Comparison of ENCODE assay signal across 1 cellular context in the genomic region with DNA sequence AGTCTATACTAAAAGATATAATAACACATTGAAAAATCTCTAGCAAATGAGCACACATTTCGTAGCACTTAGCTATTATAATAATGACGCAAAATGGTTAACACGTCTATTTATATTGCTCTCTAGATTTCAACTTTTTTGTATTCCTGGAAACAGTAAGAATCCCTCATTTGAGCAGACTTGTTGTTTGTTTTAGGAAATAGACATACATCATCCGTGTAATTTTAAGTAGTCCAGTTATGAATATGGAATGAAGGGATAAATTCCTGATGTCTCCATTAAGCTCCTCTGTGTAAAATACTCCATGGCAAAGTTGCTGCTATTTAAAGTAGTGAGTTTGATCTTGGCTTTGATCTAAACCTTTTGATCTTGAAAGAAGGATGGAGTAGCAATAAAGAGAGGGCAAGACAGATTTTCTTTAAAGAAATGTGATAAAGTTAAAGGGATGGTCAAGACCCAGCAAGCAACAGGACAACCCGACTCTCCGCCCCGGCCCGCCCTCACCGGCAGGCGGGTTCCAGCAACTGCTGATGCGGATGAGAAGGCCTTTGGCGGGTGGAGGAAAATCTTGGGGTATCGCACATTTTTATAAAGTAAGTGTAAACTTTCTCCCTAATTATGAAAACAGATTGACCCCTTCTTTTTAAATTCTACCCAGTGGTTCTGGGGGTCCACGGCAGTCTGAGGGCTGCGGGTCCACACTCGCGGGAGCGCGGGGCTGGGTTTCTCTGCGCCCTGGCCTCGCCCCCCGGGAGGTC.
A peak's percentile ranks its signal among the peaks of the same experiment; 100 is the strongest.
TF ChIP-seq lines count a peak whose summit lies in the region.

No MANE protein-coding gene starts in this region.

TF ChIP-seq in GM23338, 12 proteins besides CTCF, POLR2A, EP300 and RAD21 (continued from another document):
- TF ChIP-seq, protein P1, sequence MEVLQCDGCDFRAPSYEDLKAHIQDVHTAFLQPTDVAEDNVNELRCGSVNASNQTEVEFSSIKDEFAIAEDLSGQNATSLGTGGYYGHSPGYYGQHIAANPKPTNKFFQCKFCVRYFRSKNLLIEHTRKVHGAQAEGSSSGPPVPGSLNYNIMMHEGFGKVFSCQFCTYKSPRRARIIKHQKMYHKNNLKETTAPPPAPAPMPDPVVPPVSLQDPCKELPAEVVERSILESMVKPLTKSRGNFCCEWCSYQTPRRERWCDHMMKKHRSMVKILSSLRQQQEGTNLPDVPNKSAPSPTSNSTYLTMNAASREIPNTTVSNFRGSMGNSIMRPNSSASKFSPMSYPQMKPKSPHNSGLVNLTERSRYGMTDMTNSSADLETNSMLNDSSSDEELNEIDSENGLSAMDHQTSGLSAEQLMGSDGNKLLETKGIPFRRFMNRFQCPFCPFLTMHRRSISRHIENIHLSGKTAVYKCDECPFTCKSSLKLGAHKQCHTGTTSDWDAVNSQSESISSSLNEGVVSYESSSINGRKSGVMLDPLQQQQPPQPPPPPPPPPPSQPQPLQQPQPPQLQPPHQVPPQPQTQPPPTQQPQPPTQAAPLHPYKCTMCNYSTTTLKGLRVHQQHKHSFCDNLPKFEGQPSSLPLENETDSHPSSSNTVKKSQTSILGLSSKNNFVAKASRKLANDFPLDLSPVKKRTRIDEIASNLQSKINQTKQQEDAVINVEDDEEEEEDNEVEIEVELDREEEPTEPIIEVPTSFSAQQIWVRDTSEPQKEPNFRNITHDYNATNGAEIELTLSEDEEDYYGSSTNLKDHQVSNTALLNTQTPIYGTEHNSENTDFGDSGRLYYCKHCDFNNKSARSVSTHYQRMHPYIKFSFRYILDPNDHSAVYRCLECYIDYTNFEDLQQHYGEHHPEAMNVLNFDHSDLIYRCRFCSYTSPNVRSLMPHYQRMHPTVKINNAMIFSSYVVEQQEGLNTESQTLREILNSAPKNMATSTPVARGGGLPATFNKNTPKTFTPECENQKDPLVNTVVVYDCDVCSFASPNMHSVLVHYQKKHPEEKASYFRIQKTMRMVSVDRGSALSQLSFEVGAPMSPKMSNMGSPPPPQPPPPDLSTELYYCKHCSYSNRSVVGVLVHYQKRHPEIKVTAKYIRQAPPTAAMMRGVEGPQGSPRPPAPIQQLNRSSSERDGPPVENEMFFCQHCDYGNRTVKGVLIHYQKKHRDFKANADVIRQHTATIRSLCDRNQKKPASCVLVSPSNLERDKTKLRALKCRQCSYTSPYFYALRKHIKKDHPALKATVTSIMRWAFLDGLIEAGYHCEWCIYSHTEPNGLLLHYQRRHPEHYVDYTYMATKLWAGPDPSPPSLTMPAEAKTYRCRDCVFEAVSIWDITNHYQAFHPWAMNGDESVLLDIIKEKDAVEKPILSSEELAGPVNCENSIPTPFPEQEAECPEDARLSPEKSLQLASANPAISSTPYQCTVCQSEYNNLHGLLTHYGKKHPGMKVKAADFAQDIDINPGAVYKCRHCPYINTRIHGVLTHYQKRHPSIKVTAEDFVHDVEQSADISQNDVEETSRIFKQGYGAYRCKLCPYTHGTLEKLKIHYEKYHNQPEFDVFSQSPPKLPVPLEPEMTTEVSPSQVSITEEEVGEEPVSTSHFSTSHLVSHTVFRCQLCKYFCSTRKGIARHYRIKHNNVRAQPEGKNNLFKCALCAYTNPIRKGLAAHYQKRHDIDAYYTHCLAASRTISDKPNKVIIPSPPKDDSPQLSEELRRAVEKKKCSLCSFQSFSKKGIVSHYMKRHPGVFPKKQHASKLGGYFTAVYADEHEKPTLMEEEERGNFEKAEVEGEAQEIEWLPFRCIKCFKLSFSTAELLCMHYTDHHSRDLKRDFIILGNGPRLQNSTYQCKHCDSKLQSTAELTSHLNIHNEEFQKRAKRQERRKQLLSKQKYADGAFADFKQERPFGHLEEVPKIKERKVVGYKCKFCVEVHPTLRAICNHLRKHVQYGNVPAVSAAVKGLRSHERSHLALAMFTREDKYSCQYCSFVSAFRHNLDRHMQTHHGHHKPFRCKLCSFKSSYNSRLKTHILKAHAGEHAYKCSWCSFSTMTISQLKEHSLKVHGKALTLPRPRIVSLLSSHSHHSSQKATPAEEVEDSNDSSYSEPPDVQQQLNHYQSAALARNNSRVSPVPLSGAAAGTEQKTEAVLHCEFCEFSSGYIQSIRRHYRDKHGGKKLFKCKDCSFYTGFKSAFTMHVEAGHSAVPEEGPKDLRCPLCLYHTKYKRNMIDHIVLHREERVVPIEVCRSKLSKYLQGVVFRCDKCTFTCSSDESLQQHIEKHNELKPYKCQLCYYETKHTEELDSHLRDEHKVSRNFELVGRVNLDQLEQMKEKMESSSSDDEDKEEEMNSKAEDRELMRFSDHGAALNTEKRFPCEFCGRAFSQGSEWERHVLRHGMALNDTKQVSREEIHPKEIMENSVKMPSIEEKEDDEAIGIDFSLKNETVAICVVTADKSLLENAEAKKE (CRISPR knock-in tag; IDR thresholded peaks at IDR 0.05): no peak
- TF ChIP-seq, protein P2, sequence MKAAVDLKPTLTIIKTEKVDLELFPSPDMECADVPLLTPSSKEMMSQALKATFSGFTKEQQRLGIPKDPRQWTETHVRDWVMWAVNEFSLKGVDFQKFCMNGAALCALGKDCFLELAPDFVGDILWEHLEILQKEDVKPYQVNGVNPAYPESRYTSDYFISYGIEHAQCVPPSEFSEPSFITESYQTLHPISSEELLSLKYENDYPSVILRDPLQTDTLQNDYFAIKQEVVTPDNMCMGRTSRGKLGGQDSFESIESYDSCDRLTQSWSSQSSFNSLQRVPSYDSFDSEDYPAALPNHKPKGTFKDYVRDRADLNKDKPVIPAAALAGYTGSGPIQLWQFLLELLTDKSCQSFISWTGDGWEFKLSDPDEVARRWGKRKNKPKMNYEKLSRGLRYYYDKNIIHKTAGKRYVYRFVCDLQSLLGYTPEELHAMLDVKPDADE (IDR thresholded peaks at IDR 0.05): no peak
- TF ChIP-seq, protein P3, sequence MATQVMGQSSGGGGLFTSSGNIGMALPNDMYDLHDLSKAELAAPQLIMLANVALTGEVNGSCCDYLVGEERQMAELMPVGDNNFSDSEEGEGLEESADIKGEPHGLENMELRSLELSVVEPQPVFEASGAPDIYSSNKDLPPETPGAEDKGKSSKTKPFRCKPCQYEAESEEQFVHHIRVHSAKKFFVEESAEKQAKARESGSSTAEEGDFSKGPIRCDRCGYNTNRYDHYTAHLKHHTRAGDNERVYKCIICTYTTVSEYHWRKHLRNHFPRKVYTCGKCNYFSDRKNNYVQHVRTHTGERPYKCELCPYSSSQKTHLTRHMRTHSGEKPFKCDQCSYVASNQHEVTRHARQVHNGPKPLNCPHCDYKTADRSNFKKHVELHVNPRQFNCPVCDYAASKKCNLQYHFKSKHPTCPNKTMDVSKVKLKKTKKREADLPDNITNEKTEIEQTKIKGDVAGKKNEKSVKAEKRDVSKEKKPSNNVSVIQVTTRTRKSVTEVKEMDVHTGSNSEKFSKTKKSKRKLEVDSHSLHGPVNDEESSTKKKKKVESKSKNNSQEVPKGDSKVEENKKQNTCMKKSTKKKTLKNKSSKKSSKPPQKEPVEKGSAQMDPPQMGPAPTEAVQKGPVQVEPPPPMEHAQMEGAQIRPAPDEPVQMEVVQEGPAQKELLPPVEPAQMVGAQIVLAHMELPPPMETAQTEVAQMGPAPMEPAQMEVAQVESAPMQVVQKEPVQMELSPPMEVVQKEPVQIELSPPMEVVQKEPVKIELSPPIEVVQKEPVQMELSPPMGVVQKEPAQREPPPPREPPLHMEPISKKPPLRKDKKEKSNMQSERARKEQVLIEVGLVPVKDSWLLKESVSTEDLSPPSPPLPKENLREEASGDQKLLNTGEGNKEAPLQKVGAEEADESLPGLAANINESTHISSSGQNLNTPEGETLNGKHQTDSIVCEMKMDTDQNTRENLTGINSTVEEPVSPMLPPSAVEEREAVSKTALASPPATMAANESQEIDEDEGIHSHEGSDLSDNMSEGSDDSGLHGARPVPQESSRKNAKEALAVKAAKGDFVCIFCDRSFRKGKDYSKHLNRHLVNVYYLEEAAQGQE (IDR thresholded peaks at IDR 0.05; ENCODE audit: unreplicated experiment): no peak
- TF ChIP-seq ZNF331 (CRISPR knock-in tag; IDR thresholded peaks at IDR 0.05; ENCODE audit: low read depth) (no peak), EZH2phosphoT487 (IDR thresholded peaks at IDR 0.05; ENCODE audit: unreplicated experiment) (no peak), EZH2 (IDR thresholded peaks at IDR 0.05; ENCODE audit: low read depth, unreplicated experiment) (peak; percentile 63)
